8 cellular contexts compared by ENCODE assay signal in the genomic region with DNA sequence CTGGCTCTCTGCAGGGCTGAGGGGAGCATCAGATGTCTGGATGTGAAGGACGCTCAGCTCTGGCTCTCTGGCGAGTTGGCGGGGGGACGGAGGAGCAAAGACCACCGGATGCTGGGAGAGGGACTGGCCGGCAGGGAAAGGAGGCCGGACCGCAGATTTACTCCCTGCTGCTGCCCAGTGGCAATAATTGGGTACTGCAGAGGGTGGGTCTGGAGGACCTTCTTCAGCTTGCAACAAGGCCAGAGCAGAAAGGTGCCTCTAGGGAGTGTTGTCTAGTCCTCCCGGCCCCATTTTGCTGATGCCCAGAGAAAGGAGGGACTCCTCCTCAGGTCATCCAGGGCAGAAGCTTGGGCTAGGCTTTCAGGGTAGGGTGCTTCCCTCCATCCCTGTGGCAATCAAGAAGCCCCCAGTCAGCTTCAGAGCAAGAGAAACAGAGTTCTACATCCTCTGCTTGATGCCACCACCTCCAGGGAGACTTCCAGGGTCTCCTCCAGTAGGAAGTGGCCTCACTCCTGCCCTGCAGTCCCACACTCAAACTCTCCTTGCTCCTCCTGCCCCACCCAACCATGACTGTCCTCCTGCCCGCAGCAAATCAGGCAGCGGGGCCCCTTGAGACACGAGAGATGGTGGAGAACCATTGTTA. TPM values are rescaled to one million over a fixed set of nuclear protein-coding genes. Genes with fewer than 3 reads are reported as not detected.
DNase-seq lines count a peak whose midpoint lies in the region; ATAC-seq, FAIRE-seq and TF ChIP-seq lines count a peak whose summit lies in the region.

No MANE protein-coding gene starts in this region.

- WGBS in A549 (ENCODE audit: missing lambda C conversion rate) = 27% methylated on average over 12 of the region's 12 CpGs
- WGBS in mesenchymal stem cell = 22% methylated on average over 12 of the region's 12 CpGs

- H2AK5ac ChIP-seq in mesenchymal stem cell (ENCODE audit: low read length, severe bottlenecking) = no peak overlapping the region

- H3K36me3 Mint-ChIP-seq in activated CD4-positive, alpha-beta T cell treated with anti-CD3 and anti-CD28 coated beads for 36 hours (ENCODE audit: low read depth) = no peaks in the 10 kb centered on the region
- H3K36me3 Mint-ChIP-seq in effector memory CD8-positive, alpha-beta T cell (ENCODE audit: insufficient read depth) = no peaks in the 10 kb centered on the region

- H3K23ac ChIP-seq in mesenchymal stem cell (ENCODE audit: low read length in 2 of 2) = no peak overlapping the region

- no peak overlapping the region for H3K14ac ChIP-seq in mesenchymal stem cell (ENCODE audit: low read length in 2 of 2)

- DNase-seq in A549 (ENCODE audit: low read depth in 1 of 2, low spot score in 1 of 2) (peak; percentile 65 to 82), GM12865 (ENCODE audit: low read depth) (peak; percentile 70), NCI-H1092 (lab: John Stamatoyannopoulos, UW) (peak; percentile 14), mesenchymal stem cell (peak; percentile 72)
- DNase-seq in activated CD4-positive, alpha-beta T cell treated with anti-CD3 and anti-CD28 coated beads for 36 hours = peak; percentile 73
- peak; percentile 32 to 39 (median 37) for DNase-seq in effector memory CD8-positive, alpha-beta T cell

- peak overlapping the region; percentile 68 for H3K4me2 ChIP-seq in A549
- H3K4me2 ChIP-seq in mesenchymal stem cell (ENCODE audit: low read length, poor library complexity, severe bottlenecking) = peak overlapping the region; percentile 50

- POLR2A ChIA-PET in A549 (lab: Yijun Ruan, JAX) = interaction anchor here (1.0 kb wide), 1 partner anchor 9 kb away, joined by 3 read pairs; a partner anchor contains a TSS
- POLR2A ChIA-PET in activated CD4-positive, alpha-beta T cell treated with anti-CD3 and anti-CD28 coated beads for 36 hours (lab: Charles Lee) = no interaction called here

- H3K4me3 ChIP-seq in A549 (no peak overlapping the region), GM12865 (ENCODE audit: low read depth, low read length) (no peak overlapping the region), mesenchymal stem cell (ENCODE audit: insufficient read depth in 1 of 2, low read depth in 1 of 2, low read length in 2 of 2) (no peak overlapping the region), stomach smooth muscle (ENCODE audit: low read length in 2 of 2) (peak overlapping the region; percentile 22 to 43)

- H4K8ac ChIP-seq in mesenchymal stem cell (ENCODE audit: low read length) = peak overlapping the region; percentile 98

- peak overlapping the region; percentile 39 for H2AFZ ChIP-seq in mesenchymal stem cell (ENCODE audit: low read depth, low read length)

- H3K4me1 ChIP-seq in A549 (peaks cover 6% of the 10 kb centered on the region; the same call in 2 of the 3 replicates), mesenchymal stem cell (ENCODE audit: control insufficient read depth, insufficient read depth, low read depth, low read length) (peaks cover 29% of the 10 kb centered on the region), stomach smooth muscle (ENCODE audit: control insufficient read depth, insufficient read depth, low read length) (peaks cover 18% of the 10 kb centered on the region)

- H2BK5ac ChIP-seq in mesenchymal stem cell (ENCODE audit: low read depth, low read length, poor library complexity, severe bottlenecking) = no peak overlapping the region

- FAIRE-seq in A549 (lab: Jason Lieb, UNC) = peak; percentile 78

- H3K9me3 ChIP-seq in A549 (no peaks in the 10 kb centered on the region), mesenchymal stem cell (ENCODE audit: control insufficient read depth, low read length) (no peaks in the 10 kb centered on the region), stomach smooth muscle (ENCODE audit: control insufficient read depth in 2 of 2, low read length in 2 of 2) (no peaks in the 10 kb centered on the region)

- no peaks in the 10 kb centered on the region for H3K36me3 ChIP-seq in mesenchymal stem cell (ENCODE audit: control insufficient read depth in 1 of 2, insufficient read depth in 2 of 2, low read depth in 1 of 2, low read length in 2 of 2)
- H3K36me3 ChIP-seq in stomach smooth muscle (ENCODE audit: control insufficient read depth in 2 of 2, insufficient read depth in 2 of 2, low read length in 2 of 2) = no peaks in the 10 kb centered on the region

- no peak overlapping the region for H3K4me3 Mint-ChIP-seq in activated CD4-positive, alpha-beta T cell treated with anti-CD3 and anti-CD28 coated beads for 36 hours
- no peak overlapping the region for H3K4me3 Mint-ChIP-seq in effector memory CD8-positive, alpha-beta T cell

- H2BK12ac ChIP-seq in mesenchymal stem cell (ENCODE audit: low read length in 2 of 2) = peak overlapping the region; percentile 15 to 21

- TF ChIP-seq CTCF in A549 (IDR thresholded peaks at IDR 0.05) (peak; percentile 59), GM12865 (IDR thresholded peaks at IDR 0.05; ENCODE audit: insufficient read depth, low read depth, low read length, missing control alignments) (peak; percentile 83)

- intact Hi-C loops in activated CD4-positive, alpha-beta T cell treated with anti-CD3 and anti-CD28 coated beads for 36 hours (cut with DNase I, micrococcal nuclease) = no loop called here

- TF ChIP-seq POLR2A in A549 (IDR thresholded peaks at IDR 0.05; ENCODE audit: low read length) = no peak

- ATAC-seq in A549 = peak; percentile 71 to 88
- ATAC-seq in activated CD4-positive, alpha-beta T cell treated with anti-CD3 and anti-CD28 coated beads for 36 hours = peak; percentile 71
- ATAC-seq in effector memory CD8-positive, alpha-beta T cell (replicated peaks) = peak; percentile 62
- ATAC-seq in GM19467 (IDR thresholded peaks at IDR 0.05; ENCODE audit: unreplicated experiment) = no peak

- peaks cover 14% of the 10 kb centered on the region for H3K4me1 Mint-ChIP-seq in activated CD4-positive, alpha-beta T cell treated with anti-CD3 and anti-CD28 coated beads for 36 hours
- H3K4me1 Mint-ChIP-seq in effector memory CD8-positive, alpha-beta T cell (ENCODE audit: low read depth in 2 of 2) = peaks cover 0 to 9% of the 10 kb centered on the region in 2 donors

- H3K9ac ChIP-seq in mesenchymal stem cell (ENCODE audit: low read length) (peak overlapping the region; percentile 38), stomach smooth muscle (ENCODE audit: low read length in 2 of 2) (peak overlapping the region in 1 of 2 donors; percentile 42)

- H3K27me3 ChIP-seq in mesenchymal stem cell (ENCODE audit: control insufficient read depth in 1 of 2, insufficient read depth in 1 of 2, low read length in 2 of 2) (peaks cover 0 to 6% of the 10 kb centered on the region in 2 experiments), stomach smooth muscle (ENCODE audit: control insufficient read depth in 1 of 2, insufficient read depth in 2 of 2, low read length in 2 of 2) (no peaks in the 10 kb centered on the region)

- H3K9me3 Mint-ChIP-seq in activated CD4-positive, alpha-beta T cell treated with anti-CD3 and anti-CD28 coated beads for 36 hours (ENCODE audit: low read depth) = no peaks in the 10 kb centered on the region
- H3K9me3 Mint-ChIP-seq in effector memory CD8-positive, alpha-beta T cell = no peaks in the 10 kb centered on the region

- H4K91ac ChIP-seq in mesenchymal stem cell (ENCODE audit: low read length) = peak overlapping the region; percentile 84

- H3K27ac ChIP-seq in A549 (peak overlapping the region in 1 of 2 experiments; percentile 58; a peak in 2 of 6 replicates), mesenchymal stem cell (ENCODE audit: low read length, poor library complexity, severe bottlenecking) (no peak overlapping the region), stomach smooth muscle (ENCODE audit: low read length) (no peak overlapping the region)

- CTCF ChIA-PET in A549 (lab: Yijun Ruan, JAX) = interaction anchor here (0.7 to 22.9 kb wide), 27 partner anchors 10 to 225 kb away, joined by 3 to 350 read pairs (median 6); a partner anchor contains a TSS
- CTCF ChIA-PET in activated CD4-positive, alpha-beta T cell treated with anti-CD3 and anti-CD28 coated beads for 36 hours (lab: Charles Lee) = interaction anchor here (0.6 to 1.2 kb wide), 5 partner anchors 9 to 431 kb away, joined by 3 to 8 read pairs (median 3); a partner anchor contains a TSS

- no peak overlapping the region for H3K27ac Mint-ChIP-seq in activated CD4-positive, alpha-beta T cell treated with anti-CD3 and anti-CD28 coated beads for 36 hours
- no peak overlapping the region for H3K27ac Mint-ChIP-seq in effector memory CD8-positive, alpha-beta T cell

- peaks cover 7% of the 10 kb centered on the region for H3K27me3 Mint-ChIP-seq in activated CD4-positive, alpha-beta T cell treated with anti-CD3 and anti-CD28 coated beads for 36 hours
- peaks cover 49 to 63% of the 10 kb centered on the region in 2 donors for H3K27me3 Mint-ChIP-seq in effector memory CD8-positive, alpha-beta T cell

- H3K4ac ChIP-seq in mesenchymal stem cell (ENCODE audit: low read depth in 1 of 2, low read length in 2 of 2) = peak overlapping the region; percentile 50 to 54

- H2BK120ac ChIP-seq in mesenchymal stem cell (ENCODE audit: low read depth, low read length) = peak overlapping the region; percentile 24

- peak; percentile 49 to 65 for TF ChIP-seq RAD21 in A549 (conservative IDR thresholded peaks at IDR 0.05 in 1 of 2, IDR thresholded peaks at IDR 0.05 in 1 of 2)

- H3K18ac ChIP-seq in mesenchymal stem cell (ENCODE audit: low read depth in 1 of 2, low read length in 2 of 2) = peak overlapping the region; percentile 58 to 73

- no peak for TF ChIP-seq EP300 in A549 (IDR thresholded peaks at IDR 0.05)

- peak overlapping the region; percentile 15 for H2BK15ac ChIP-seq in mesenchymal stem cell (ENCODE audit: low read depth, poor library complexity, severe bottlenecking)

- H3K79me1 ChIP-seq in mesenchymal stem cell (replicated peaks; ENCODE audit: low read length, poor library complexity, severe bottlenecking) = peaks cover 13% of the 10 kb centered on the region

TF ChIP-seq in A549, 52 proteins besides CTCF, POLR2A, EP300 and RAD21 (continues in another document):
- TF ChIP-seq ZSCAN20 (CRISPR knock-in tag; IDR thresholded peaks at IDR 0.05) (no peak), CEBPB (IDR thresholded peaks at IDR 0.05) (no peak), TFCP2L1 (CRISPR knock-in tag; IDR thresholded peaks at IDR 0.05) (no peak), RARB (CRISPR knock-in tag; IDR thresholded peaks at IDR 0.05) (no peak), RNF2 (IDR thresholded peaks at IDR 0.05; ENCODE audit: borderline replicate concordance, low read depth) (no peak), ZFP36 (IDR thresholded peaks at IDR 0.05; ENCODE audit: borderline replicate concordance, partially characterized antibody) (peak; percentile 91), FOSB (CRISPR knock-in tag; IDR thresholded peaks at IDR 0.05) (no peak), NPAS2 (CRISPR knock-in tag; IDR thresholded peaks at IDR 0.05; ENCODE audit: borderline replicate concordance) (no peak)

RNA-seq across cellular contexts. Expression of a gene that starts 20.3 kb away (rescaled TPM):
- polyA plus RNA-seq in A549 (2011; rRNA removed) (0.01 TPM in 2 replicates), A549 (2017; fragmentation: RNase III; extraction: RNeasy Plus Mini Kit Qiagen cat#74134 plus additional on column Dnase treatment) (0.01 to 0.06 TPM (median 0.04 TPM) in 3 replicates)
- polyA plus RNA-seq in A549 (2012; cell fraction: cytosol; rRNA removed) = 0.01 and 0.03 TPM in 2 replicates
- 0.05 and 0.12 TPM in 2 replicates for polyA plus RNA-seq in A549 (2012; cell fraction: nucleus; rRNA removed)
- polyA minus RNA-seq in A549 (2011; rRNA and poly(A)+ RNA removed) = not detected in 2 replicates
- total RNA-seq in activated CD4-positive, alpha-beta T cell treated with anti-CD3 and anti-CD28 coated beads for 36 hours = not detected
- polyA plus RNA-seq in mesenchymal stem cell (2013, experiment 1 of 2) = 12.4 TPM
- 11.3 TPM for polyA plus RNA-seq in mesenchymal stem cell (2013, experiment 2 of 2)

Comparison
In these comparisons a context has a peak if more than half of its experiments do, and no peak if none do; other contexts are left out.
1. DNase-seq: peak in every context shown above with its lines; median percentile 74 in A549; 73 in activated CD4-positive, alpha-beta T cell treated with anti-CD3 and anti-CD28 coated beads for 36 hours; 72 in mesenchymal stem cell; 70 in GM12865; 37 in effector memory CD8-positive, alpha-beta T cell; 14 in NCI-H1092.
2. H3K4me3 ChIP-seq: peak in stomach smooth muscle (2 of 2); none in A549 (single experiment), GM12865 (single experiment) and mesenchymal stem cell (0 of 2).